Comparison of ENCODE assay signal across 8 cellular contexts in genomic region chr22:38314140-38314991, GRCh38. TPM values are rescaled to one million over a fixed set of nuclear protein-coding genes. Genes with fewer than 3 reads are reported as not detected.
DNase-seq lines count a peak whose midpoint lies in the region; ATAC-seq and TF ChIP-seq lines count a peak whose summit lies in the region.

No MANE protein-coding gene starts in this region.

- H3K4me1 ChIP-seq in left lung (peaks cover 34 to 82% of the 10 kb centered on the region in 2 donors), tibial artery (peaks cover 8 to 82% (median 74%) of the 10 kb centered on the region in 4 donors)

- H3K4me3 ChIP-seq in left lung (peak overlapping the region in 1 of 2 donors; percentile 70), tibial artery (peak overlapping the region; percentile 91 to 94)

- POLR2A ChIA-PET in activated CD4-positive, alpha-beta T cell treated with anti-CD3 and anti-CD28 coated beads, Interleukin-2, amount 10 ng/mL, durations not matched to agents 7 days and 5 days (lab: Charles Lee), result no interaction called here

- peak overlapping the region; percentile 96 for H3K27ac Mint-ChIP-seq in activated CD4-positive, alpha-beta T cell treated with anti-CD3 and anti-CD28 coated beads, Interleukin-2, amount 10 ng/mL, durations not matched to agents 7 days and 5 days

- H3K36me3 Mint-ChIP-seq in activated CD4-positive, alpha-beta T cell treated with anti-CD3 and anti-CD28 coated beads, Interleukin-2, amount 10 ng/mL, durations not matched to agents 7 days and 5 days (ENCODE audit: low read depth), result peaks cover 4% of the 10 kb centered on the region

- no peak for TF ChIP-seq CTCF in left lung (IDR thresholded peaks at IDR 0.05)
- no peak for TF ChIP-seq CTCF in tibial artery (IDR thresholded peaks at IDR 0.05)

- H3K27me3 ChIP-seq in left lung (peaks cover 0 to 9% of the 10 kb centered on the region in 2 donors), tibial artery (no peaks in the 10 kb centered on the region)

- ATAC-seq in left lung (no peak), GM21737 (IDR thresholded peaks at IDR 0.05; ENCODE audit: unreplicated experiment) (no peak)

- peak overlapping the region; percentile 85 for H3K4me3 Mint-ChIP-seq in activated CD4-positive, alpha-beta T cell treated with anti-CD3 and anti-CD28 coated beads, Interleukin-2, amount 10 ng/mL, durations not matched to agents 7 days and 5 days

- CTCF ChIA-PET in activated CD4-positive, alpha-beta T cell treated with anti-CD3 and anti-CD28 coated beads, Interleukin-2, amount 10 ng/mL, durations not matched to agents 7 days and 5 days (lab: Charles Lee), result interaction anchor here (1.3 to 1.7 kb wide), 2 partner anchors 16 to 54 kb away, joined by 3 read pairs; no protein-coding TSS in a partner anchor

- H3K9me3 Mint-ChIP-seq in activated CD4-positive, alpha-beta T cell treated with anti-CD3 and anti-CD28 coated beads, Interleukin-2, amount 10 ng/mL, durations not matched to agents 7 days and 5 days, result no peaks in the 10 kb centered on the region

- no peak for DNase-seq in activated CD4-positive, alpha-beta T cell treated with anti-CD3 and anti-CD28 coated beads, Interleukin-2, amount 10 ng/mL, durations not matched to agents 7 days and 5 days
- DNase-seq in activated CD4-positive, alpha-beta T cell treated with anti-CD3 and anti-CD28 coated beads for 1 hour, result no peak
- DNase-seq in left lung, result no peak
- peak in 1 of 2 donors; percentile 69 for DNase-seq in tibial artery
- no peak for DNase-seq in NCI-H2227 treated with DMSO at 0.1 percent for 48 hours (lab: John Stamatoyannopoulos, UW)
- DNase-seq in NCI-H510A (lab: John Stamatoyannopoulos, UW), result no peak

- peak overlapping the region; percentile 96 for H3K27ac ChIP-seq in angular gyrus (ENCODE audit: low read depth, low read length)
- H3K27ac ChIP-seq in left lung, result peak overlapping the region; percentile 90 to 97
- H3K27ac ChIP-seq in tibial artery, result peak overlapping the region; percentile 98 to 100

- peaks cover 69% of the 10 kb centered on the region for H3K4me1 Mint-ChIP-seq in activated CD4-positive, alpha-beta T cell treated with anti-CD3 and anti-CD28 coated beads, Interleukin-2, amount 10 ng/mL, durations not matched to agents 7 days and 5 days

- intact Hi-C loops in left lung (cut with DNase I) (no loop called here), tibial artery (cut with DNase I; ENCODE audit: low total_unique reads) (loop anchor here (10.0 kb wide), 1 partner anchor 110 kb away; the partner anchor contains the start of gene MAFF)

- H3K9me3 ChIP-seq in left lung, result no peaks in the 10 kb centered on the region
- H3K9me3 ChIP-seq in tibial artery, result no peaks in the 10 kb centered on the region

- H3K36me3 ChIP-seq in left lung (peaks cover 0 to 11% of the 10 kb centered on the region in 2 donors), tibial artery (peaks cover 0 to 21% (median 0%) of the 10 kb centered on the region in 3 donors)

- H3K27me3 Mint-ChIP-seq in activated CD4-positive, alpha-beta T cell treated with anti-CD3 and anti-CD28 coated beads, Interleukin-2, amount 10 ng/mL, durations not matched to agents 7 days and 5 days, result no peaks in the 10 kb centered on the region

RNA-seq across cellular contexts. Expression of gene CSNK1E, which starts 2.9 kb away (rescaled TPM):
- 10 to 100 TPM; 74.3 to 81.3 TPM for total RNA-seq in activated CD4-positive, alpha-beta T cell treated with anti-CD3 and anti-CD28 coated beads, Interleukin-2, amount 10 ng/mL, durations not matched to agents 7 days and 5 days
- 100 to 1,000 TPM in 1 of 2 donors, 10 to 100 TPM in 1; 95.3 to 123 TPM for total RNA-seq in left lung

RNA-seq across cellular contexts. Expression of gene TMEM184B, which starts 41.6 kb away (rescaled TPM):
- 10 to 100 TPM; 33.8 to 34.5 TPM for total RNA-seq in activated CD4-positive, alpha-beta T cell treated with anti-CD3 and anti-CD28 coated beads, Interleukin-2, amount 10 ng/mL, durations not matched to agents 7 days and 5 days
- 10 to 100 TPM; 84.5 to 98.3 TPM for total RNA-seq in left lung
